14 cellular contexts compared by ENCODE assay signal in the genomic region with DNA sequence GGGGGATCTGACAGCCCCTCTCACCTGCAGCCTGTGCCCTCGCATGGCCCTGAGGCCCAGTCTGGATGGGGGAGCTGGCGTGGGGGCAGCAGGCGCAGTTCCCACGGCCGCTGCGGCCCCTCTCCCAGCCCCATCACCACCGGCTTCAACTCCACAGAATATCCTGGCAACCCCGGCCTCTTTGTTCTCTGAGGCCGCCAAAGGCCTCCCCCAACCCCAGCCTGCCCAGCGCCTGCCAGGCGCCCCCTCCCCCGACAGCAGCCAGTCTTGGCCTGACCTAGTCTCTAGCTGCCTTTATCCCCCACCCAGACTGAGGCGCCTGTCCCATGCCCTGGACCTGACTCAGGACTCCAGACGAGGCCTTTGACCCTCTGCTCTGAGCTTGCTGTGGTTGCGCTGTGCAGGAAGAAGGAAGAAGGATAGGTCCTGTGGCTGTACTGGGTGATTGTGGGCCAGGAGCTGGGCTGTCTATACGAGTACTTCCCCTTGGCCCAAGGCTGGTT. TPM values are rescaled to one million over a fixed set of nuclear protein-coding genes. Genes with fewer than 3 reads are reported as not detected.
DNase-seq lines count a peak whose midpoint lies in the region; ATAC-seq and TF ChIP-seq lines count a peak whose summit lies in the region.
"Had no signal": no experiment of that assay in that cellular context is flagged by ENCODE, and none has a peak within 500 bp of the region (broad histone marks: within the 10 kb centered on the region; RNA-seq: fewer than 3 reads in every experiment).

No MANE protein-coding gene starts in this region.

- H3K4me1 ChIP-seq in endocrine pancreas (ENCODE audit: control insufficient read depth, insufficient read depth, low read length) (peaks cover 3% of the 10 kb centered on the region), mucosa of descending colon (ENCODE audit: low read depth) (peaks cover 11% of the 10 kb centered on the region)
- H3K4me1 ChIP-seq: prostate gland had no signal

- ATAC-seq in natural killer cell (no peak), mucosa of descending colon (peak; percentile 50), HG03097 (IDR thresholded peaks at IDR 0.05; ENCODE audit: low FRiP score, unreplicated experiment) (no peak)
- no peak for ATAC-seq in natural killer cell treated with Interleukin-12 subunit alpha and Interleukin-12 subunit beta and Interleukin-15 and Interleukin-18, amount 100 ng/mL, for 72 hours

- peak overlapping the region; percentile 44 for H3K9ac ChIP-seq in endocrine pancreas (ENCODE audit: control insufficient read depth, insufficient read depth, low read length)

- no peaks in the 10 kb centered on the region for H3K36me3 ChIP-seq in endocrine pancreas (ENCODE audit: control insufficient read depth, insufficient read depth, low read length)
- no peaks in the 10 kb centered on the region for H3K36me3 ChIP-seq in mucosa of descending colon (ENCODE audit: low read depth)
- H3K36me3 ChIP-seq: prostate gland had no signal

- no peaks in the 10 kb centered on the region for H3K27me3 Mint-ChIP-seq in natural killer cell (ENCODE audit: low read depth in 2 of 2)
- H3K27me3 Mint-ChIP-seq in natural killer cell treated with Interleukin-12 subunit alpha and Interleukin-12 subunit beta and Interleukin-15 and Interleukin-18, amount 100 ng/mL, for 72 hours, result no peaks in the 10 kb centered on the region
- H3K27me3 Mint-ChIP-seq in type B pancreatic cell, result no peaks in the 10 kb centered on the region
- H3K27me3 Mint-ChIP-seq in activated T-cell treated with anti-CD3 and anti-CD28 coated beads, Interleukin-2, amount 50 U/mL, for 24 hours, result no peaks in the 10 kb centered on the region

- H3K4me1 Mint-ChIP-seq in natural killer cell (peaks cover 48 to 73% of the 10 kb centered on the region in 2 donors), type B pancreatic cell (ENCODE audit: unreplicated experiment) (peaks cover 55% of the 10 kb centered on the region)
- peaks cover 21 to 44% of the 10 kb centered on the region in 2 donors for H3K4me1 Mint-ChIP-seq in natural killer cell treated with Interleukin-12 subunit alpha and Interleukin-12 subunit beta and Interleukin-15 and Interleukin-18, amount 100 ng/mL, for 72 hours (ENCODE audit: low read depth in 2 of 2)
- H3K4me1 Mint-ChIP-seq in activated T-cell treated with anti-CD3 and anti-CD28 coated beads, Interleukin-2, amount 50 U/mL, for 24 hours (ENCODE audit: low read depth), result peaks cover 6% of the 10 kb centered on the region

- H3K27ac Mint-ChIP-seq in natural killer cell (peak overlapping the region; percentile 29 to 78), type B pancreatic cell (peak overlapping the region; percentile 77)
- H3K27ac Mint-ChIP-seq in natural killer cell treated with Interleukin-12 subunit alpha and Interleukin-12 subunit beta and Interleukin-15 and Interleukin-18, amount 100 ng/mL, for 72 hours, result peak overlapping the region in 1 of 2 donors; percentile 85
- no peak overlapping the region for H3K27ac Mint-ChIP-seq in activated T-cell treated with anti-CD3 and anti-CD28 coated beads, Interleukin-2, amount 50 U/mL, for 24 hours
- H3K27ac Mint-ChIP-seq: activated T-helper 2 cell treated with anti-CD3 and anti-CD28 coated beads, Interferon-gamma antibody, Interleukin-2, Interleukin-4, amounts not matched to agents 10 μg/mL and 5 μg/mL and 100 μg/mL, durations not matched to agents 14 hours and 24 hours and 36 hours had no signal

- H3K9me3 Mint-ChIP-seq in natural killer cell (no peaks in the 10 kb centered on the region), type B pancreatic cell (no peaks in the 10 kb centered on the region)
- no peaks in the 10 kb centered on the region for H3K9me3 Mint-ChIP-seq in natural killer cell treated with Interleukin-12 subunit alpha and Interleukin-12 subunit beta and Interleukin-15 and Interleukin-18, amount 100 ng/mL, for 72 hours
- no peaks in the 10 kb centered on the region for H3K9me3 Mint-ChIP-seq in activated T-cell treated with anti-CD3 and anti-CD28 coated beads, Interleukin-2, amount 50 U/mL, for 24 hours
- H3K9me3 Mint-ChIP-seq: activated T-helper 2 cell treated with anti-CD3 and anti-CD28 coated beads, Interferon-gamma antibody, Interleukin-2, Interleukin-4, amounts not matched to agents 10 μg/mL and 5 μg/mL and 100 μg/mL, durations not matched to agents 14 hours and 24 hours and 36 hours had no signal

- H3K9me3 ChIP-seq in endocrine pancreas (ENCODE audit: control insufficient read depth, low read length), result no peaks in the 10 kb centered on the region
- H3K9me3 ChIP-seq in mucosa of descending colon, result no peaks in the 10 kb centered on the region
- H3K9me3 ChIP-seq: prostate gland, upper lobe of left lung had no signal

- no peaks in the 10 kb centered on the region for H3K36me3 Mint-ChIP-seq in natural killer cell
- H3K36me3 Mint-ChIP-seq in natural killer cell treated with Interleukin-12 subunit alpha and Interleukin-12 subunit beta and Interleukin-15 and Interleukin-18, amount 100 ng/mL, for 72 hours, result no peaks in the 10 kb centered on the region
- H3K36me3 Mint-ChIP-seq in type B pancreatic cell, result peaks cover 10% of the 10 kb centered on the region
- no peaks in the 10 kb centered on the region for H3K36me3 Mint-ChIP-seq in activated T-cell treated with anti-CD3 and anti-CD28 coated beads, Interleukin-2, amount 50 U/mL, for 24 hours (ENCODE audit: low read depth)

- peak overlapping the region; percentile 13 for H3K4me3 Mint-ChIP-seq in natural killer cell
- H3K4me3 Mint-ChIP-seq in natural killer cell treated with Interleukin-12 subunit alpha and Interleukin-12 subunit beta and Interleukin-15 and Interleukin-18, amount 100 ng/mL, for 72 hours, result no peak overlapping the region
- H3K4me3 Mint-ChIP-seq in type B pancreatic cell, result no peak overlapping the region
- H3K4me3 Mint-ChIP-seq in activated T-cell treated with anti-CD3 and anti-CD28 coated beads, Interleukin-2, amount 50 U/mL, for 24 hours, result no peak overlapping the region

- H3K4me3 ChIP-seq in endocrine pancreas (ENCODE audit: control insufficient read depth, insufficient read depth, low read length), result no peak overlapping the region
- no peak overlapping the region for H3K4me3 ChIP-seq in mucosa of descending colon
- H3K4me3 ChIP-seq: prostate gland, upper lobe of left lung had no signal

- H3K27me3 ChIP-seq in endocrine pancreas (ENCODE audit: control insufficient read depth, insufficient read depth, low read length), result no peaks in the 10 kb centered on the region
- H3K27me3 ChIP-seq: upper lobe of left lung had no signal

- no peak for DNase-seq in natural killer cell
- no peak for DNase-seq in natural killer cell treated with Interleukin-12 subunit alpha and Interleukin-12 subunit beta and Interleukin-15 and Interleukin-18, amount 100 ng/mL, for 72 hours (ENCODE audit: low spot score)
- no peak for DNase-seq in mucosa of descending colon
- DNase-seq in type B pancreatic cell (ENCODE audit: extremely low spot score, unreplicated experiment), result no peak
- DNase-seq in OCI-M1 (lab: John Stamatoyannopoulos, UW), result no peak
- DNase-seq in activated T-cell treated with anti-CD3 and anti-CD28 coated beads, Interleukin-2, amount 50 U/mL, for 24 hours, result no peak
- DNase-seq: activated CD4-positive, CD25-positive, alpha-beta regulatory T cell treated with anti-CD3 and anti-CD28 coated beads, Interleukin-2, amount 50 U/mL, for 72 hours; islet precursor cell; NCI-H510A treated with DMSO at 0.1 percent for 48 hours had no signal

- no peak for TF ChIP-seq CTCF in natural killer cell (IDR thresholded peaks at IDR 0.05)
- TF ChIP-seq CTCF in mucosa of descending colon (IDR thresholded peaks at IDR 0.05), result no peak
- no peak for TF ChIP-seq CTCF in type B pancreatic cell (conservative IDR thresholded peaks at IDR 0.05)

- intact Hi-C loops in natural killer cell (cut with micrococcal nuclease), result no loop called here
- intact Hi-C loops in mucosa of descending colon (cut with DNase I, micrococcal nuclease), result no loop called here

RNA-seq across cellular contexts. Expression of a gene that starts 38.8 kb away (rescaled TPM):
- total RNA-seq in natural killer cell, result 100 to 1,000 TPM in 1 of 3 donors, 10 to 100 TPM in 2; 75.6 to 124 (median 84.8) TPM
- total RNA-seq in natural killer cell treated with Interleukin-12 subunit alpha and Interleukin-12 subunit beta and Interleukin-15 and Interleukin-18, amount 100 ng/mL, for 72 hours, result 1 to 10 TPM; 4.7 to 9.0 TPM
- total RNA-seq in mucosa of descending colon, result 10 to 100 TPM; 28.1 to 31.0 (median 28.3) TPM
- total RNA-seq in type B pancreatic cell (ENCODE audit: low replicate concordance), result 46.7 and 58.6 TPM in 2 replicates
